Comparison of ENCODE assay signal across 8 cellular contexts in genomic region chr11:3021125-3021524, GRCh38. TPM values are rescaled to one million over a fixed set of nuclear protein-coding genes. Genes with fewer than 3 reads are reported as not detected.
DNase-seq lines count a peak whose midpoint lies in the region; ATAC-seq, FAIRE-seq and TF ChIP-seq lines count a peak whose summit lies in the region.

No MANE protein-coding gene starts in this region.

- peak; percentile 89 for FAIRE-seq in GM12892 (lab: Jason Lieb, UNC)

- H2AK5ac ChIP-seq in mesendoderm (ENCODE audit: low read length), result no peak overlapping the region

- no peaks in the 10 kb centered on the region for H3K79me2 ChIP-seq in mesendoderm (ENCODE audit: control insufficient read depth, insufficient read depth, low read length)

- ATAC-seq in CD4-positive, CD25-positive, alpha-beta regulatory T cell (ENCODE audit: low read depth in 2 of 2), result peak; percentile 50 to 63
- no peak for ATAC-seq in GM18520 (IDR thresholded peaks at IDR 0.05; ENCODE audit: unreplicated experiment)
- ATAC-seq in HG03342 (IDR thresholded peaks at IDR 0.05; ENCODE audit: unreplicated experiment), result no peak

- H3K27me3 Mint-ChIP-seq in CD4-positive, CD25-positive, alpha-beta regulatory T cell, result no peaks in the 10 kb centered on the region

- H2BK15ac ChIP-seq in mesendoderm (replicated peaks; ENCODE audit: low read depth), result no peak overlapping the region

- no peak overlapping the region for H3K18ac ChIP-seq in mesendoderm (ENCODE audit: low read length)

- H3K27me3 ChIP-seq in CD4-positive, CD25-positive, alpha-beta regulatory T cell (ENCODE audit: control insufficient read depth, insufficient read depth, low read length), result no peaks in the 10 kb centered on the region
- no peaks in the 10 kb centered on the region for H3K27me3 ChIP-seq in mesendoderm (ENCODE audit: insufficient read depth, low read length, poor library complexity)

- TF ChIP-seq CTCF in RWPE1 (conservative IDR thresholded peaks at IDR 0.05; ENCODE audit: low read depth), result peak; percentile 46

- H3K9ac ChIP-seq in mesendoderm (ENCODE audit: low read length), result no peak overlapping the region

- no peaks in the 10 kb centered on the region for H3K9me3 ChIP-seq in CD4-positive, CD25-positive, alpha-beta regulatory T cell (ENCODE audit: control insufficient read depth in 2 of 2, low read length in 2 of 2)

- H3K56ac ChIP-seq in mesendoderm (ENCODE audit: low read length), result no peak overlapping the region

- H3K9me3 Mint-ChIP-seq in CD4-positive, CD25-positive, alpha-beta regulatory T cell, result no peaks in the 10 kb centered on the region

- no peak overlapping the region for H3K4me2 ChIP-seq in mesendoderm (ENCODE audit: low read length)

- no peak overlapping the region for H3K27ac ChIP-seq in CD4-positive, CD25-positive, alpha-beta regulatory T cell (ENCODE audit: insufficient read depth, low read length, poor library complexity, severe bottlenecking)
- 0 out of 2 replicates have a peak overlapping the region, but pooled peaks have one; percentile 20 for H3K27ac ChIP-seq in RWPE1
- H3K27ac ChIP-seq in mesendoderm (ENCODE audit: low read depth, low read length), result no peak overlapping the region

- DNase-seq in CD4-positive, CD25-positive, alpha-beta regulatory T cell, result peak; percentile 21 to 62 (median 53)
- DNase-seq in GM12892 (ENCODE audit: insufficient read length), result no peak
- peak; percentile 52 for DNase-seq in RWPE1 (ENCODE audit: low spot score)
- DNase-seq in dermis microvascular lymphatic vessel endothelial cell (ENCODE audit: low read depth in 2 of 2), result peak; percentile 36 to 59
- peak; percentile 70 for DNase-seq in mesendoderm
- no peak for DNase-seq in amniotic stem cell (lab: John Stamatoyannopoulos, UW)

- H3K79me1 ChIP-seq in mesendoderm (ENCODE audit: low read length), result no peaks in the 10 kb centered on the region

- peaks cover 14% of the 10 kb centered on the region for H3K4me1 ChIP-seq in CD4-positive, CD25-positive, alpha-beta regulatory T cell (ENCODE audit: control insufficient read depth, insufficient read depth, low read length, poor library complexity, severe bottlenecking)
- no peaks in the 10 kb centered on the region for H3K4me1 ChIP-seq in mesendoderm (ENCODE audit: control insufficient read depth, low read depth, low read length)

- POLR2A ChIA-PET in RWPE1 (lab: Yijun Ruan, JAX; ENCODE audit: low non-redundant PET), result no interaction called here

- H3K4ac ChIP-seq in mesendoderm (ENCODE audit: low read depth, low read length), result no peak overlapping the region

- no CpG with 5 or more reads among the region's 4 CpGs for WGBS in mesendoderm (ENCODE audit: extremely low coverage, insufficient coverage, low lambda C conversion rate)

- H4K5ac ChIP-seq in mesendoderm (ENCODE audit: low read length), result no peak overlapping the region

- TF ChIP-seq POLR2A in GM12892 (IDR thresholded peaks at IDR 0.05; ENCODE audit: low read depth, low read length), result no peak

- H3K27ac Mint-ChIP-seq in CD4-positive, CD25-positive, alpha-beta regulatory T cell, result peak overlapping the region in 1 of 3 donors; percentile 83

- peak overlapping the region in 1 of 4 donors; percentile 40 for H3K4me3 Mint-ChIP-seq in CD4-positive, CD25-positive, alpha-beta regulatory T cell

- peaks cover 5 to 40% (median 30%) of the 10 kb centered on the region in 4 donors for H3K4me1 Mint-ChIP-seq in CD4-positive, CD25-positive, alpha-beta regulatory T cell

- H4K8ac ChIP-seq in mesendoderm (ENCODE audit: low read depth, low read length), result no peak overlapping the region

- H3K23ac ChIP-seq in mesendoderm (ENCODE audit: low read length), result no peak overlapping the region

- H3K36me3 ChIP-seq in CD4-positive, CD25-positive, alpha-beta regulatory T cell (ENCODE audit: control insufficient read depth, insufficient read depth, low read length), result peaks cover 55% of the 10 kb centered on the region
- peaks cover 15% of the 10 kb centered on the region for H3K36me3 ChIP-seq in mesendoderm (ENCODE audit: control insufficient read depth, insufficient read depth, low read length)

- H3K4me3 ChIP-seq in CD4-positive, CD25-positive, alpha-beta regulatory T cell (ENCODE audit: low read depth, low read length), result no peak overlapping the region
- H3K4me3 ChIP-seq in mesendoderm (ENCODE audit: low read length), result no peak overlapping the region

- H2BK120ac ChIP-seq in mesendoderm (ENCODE audit: low read depth, low read length), result no peak overlapping the region

- CTCF ChIA-PET in RWPE1 (lab: Yijun Ruan, JAX), result interaction anchor here (0.5 to 2.0 kb wide), 11 partner anchors 23 to 195 kb away, joined by 3 to 7 read pairs (median 3); no protein-coding TSS in a partner anchor

- peaks cover 28% of the 10 kb centered on the region for H3K36me3 Mint-ChIP-seq in CD4-positive, CD25-positive, alpha-beta regulatory T cell

- no peak overlapping the region for H2BK5ac ChIP-seq in mesendoderm (ENCODE audit: low read length)

RNA-seq across cellular contexts. Expression of gene NAP1L4, which starts 29.0 kb away (rescaled TPM):
- 351 TPM for total RNA-seq in CD4-positive, CD25-positive, alpha-beta regulatory T cell
- 100 to 1,000 TPM; 210 to 266 (median 227) TPM for polyA plus RNA-seq in CD4-positive, CD25-positive, alpha-beta regulatory T cell
- 105 TPM for polyA plus RNA-seq in GM12892 (2012; ENCODE audit: missing spikeins)
- 103 and 105 TPM in 2 replicates for total RNA-seq in dermis microvascular lymphatic vessel endothelial cell
- polyA plus RNA-seq in mesendoderm (2013, experiment 1 of 2), result 166 TPM
- polyA plus RNA-seq in mesendoderm (2013, experiment 2 of 2), result 172 TPM

RNA-seq across cellular contexts. Expression of gene CARS1, which starts 36.1 kb away (rescaled TPM):
- total RNA-seq in CD4-positive, CD25-positive, alpha-beta regulatory T cell, result 58.0 TPM
- polyA plus RNA-seq in CD4-positive, CD25-positive, alpha-beta regulatory T cell, result 10 to 100 TPM; 39.6 to 49.3 (median 42.5) TPM
- polyA plus RNA-seq in GM12892 (2012; ENCODE audit: missing spikeins), result 28.6 TPM
- total RNA-seq in dermis microvascular lymphatic vessel endothelial cell, result 30.1 and 32.9 TPM in 2 replicates
- 55.2 TPM for polyA plus RNA-seq in mesendoderm (2013, experiment 1 of 2)
- 55.2 TPM for polyA plus RNA-seq in mesendoderm (2013, experiment 2 of 2)

Comparison
In these comparisons a context has a peak if more than half of its experiments do, and no peak if none do; other contexts are left out.
1. ATAC-seq: peak in CD4-positive, CD25-positive, alpha-beta regulatory T cell (2 of 2); none in GM18520 (single experiment) and HG03342 (single experiment).
2. DNase-seq: peak in CD4-positive, CD25-positive, alpha-beta regulatory T cell (3 of 3), RWPE1 (single experiment), dermis microvascular lymphatic vessel endothelial cell (2 of 2) and mesendoderm (single experiment); none in GM12892 (single experiment) and amniotic stem cell (single experiment).